Comparison of ENCODE assay signal across 8 cellular contexts in genomic region chr22:28034760-28035401, GRCh38.
A peak's percentile ranks its signal among the peaks of the same experiment; 100 is the strongest.
DNase-seq lines count a peak whose midpoint lies in the region; ATAC-seq, FAIRE-seq and TF ChIP-seq lines count a peak whose summit lies in the region.

No MANE protein-coding gene starts in this region.

- intact Hi-C loops in kidney (cut with DNase I) = no loop called here
- intact Hi-C loops in thyroid gland (cut with DNase I) = no loop called here

- DNase-seq in BE2C = peak; percentile 99
- peak; percentile 25 for DNase-seq in NCI-H146 treated with DMSO at 0.1 percent for 48 hours (lab: John Stamatoyannopoulos, UW; ENCODE audit: unreplicated experiment)
- DNase-seq in anterior cingulate cortex (lab: John Stamatoyannopoulos, UW) = peak in 50 of 58 donors; percentile 10 to 91 (median 63)
- DNase-seq in kidney = peak; percentile 85
- peak; percentile 73 to 78 for DNase-seq in thyroid gland
- DNase-seq in stimulated activated naive CD8-positive, alpha-beta T cell treated with anti-CD3 and anti-CD28 coated beads, Interleukin-15, amount 100 ng/mL, for 72 hours = no peak
- DNase-seq in RPMI8226 = no peak

- no peak for FAIRE-seq in kidney (lab: Jason Lieb, UNC)

- H3K4me3 Mint-ChIP-seq in stimulated activated naive CD8-positive, alpha-beta T cell treated with anti-CD3 and anti-CD28 coated beads, Interleukin-15, amount 100 ng/mL, for 72 hours = peak overlapping the region in 1 of 2 donors; percentile 27

- peak overlapping the region; percentile 47 for H3K4me3 ChIP-seq in BE2C (ENCODE audit: low read depth, low read length)
- no peak overlapping the region for H3K4me3 ChIP-seq in kidney (ENCODE audit: low read length in 2 of 2)
- H3K4me3 ChIP-seq in thyroid gland (replicated peaks in 1 of 3) = no peak overlapping the region

- H3K27me3 ChIP-seq in BE2C = no peaks in the 10 kb centered on the region
- no peaks in the 10 kb centered on the region for H3K27me3 ChIP-seq in thyroid gland

- no peak overlapping the region for H3K9ac ChIP-seq in kidney (ENCODE audit: low read length in 2 of 2)

- H3K27ac ChIP-seq in kidney (ENCODE audit: low read depth in 2 of 2, low read length in 2 of 2) (peak overlapping the region; percentile 47 to 76), thyroid gland (peak overlapping the region; percentile 2 to 69 (median 50))

- no peak for TF ChIP-seq POLR2A in thyroid gland (IDR thresholded peaks at IDR 0.05)

- no peak for ATAC-seq in stimulated activated naive CD8-positive, alpha-beta T cell treated with anti-CD3 and anti-CD28 coated beads, Interleukin-15, amount 100 ng/mL, for 72 hours
- no peak for ATAC-seq in GM18511 (IDR thresholded peaks at IDR 0.05; ENCODE audit: unreplicated experiment)

- no peaks in the 10 kb centered on the region for H3K36me3 ChIP-seq in BE2C
- no peaks in the 10 kb centered on the region for H3K36me3 ChIP-seq in kidney (ENCODE audit: control insufficient read depth in 1 of 2, insufficient read depth in 2 of 2, low read length in 2 of 2)
- H3K36me3 ChIP-seq in thyroid gland = no peaks in the 10 kb centered on the region

- TF ChIP-seq CTCF in BE2C (IDR thresholded peaks at IDR 0.05; ENCODE audit: low read depth, low read length) = no peak
- TF ChIP-seq CTCF in kidney (IDR thresholded peaks at IDR 0.05; ENCODE audit: borderline replicate concordance, extremely low read depth, insufficient read depth) = no peak
- TF ChIP-seq CTCF in thyroid gland (IDR thresholded peaks at IDR 0.05) = no peak

- no peaks in the 10 kb centered on the region for H3K9me3 ChIP-seq in BE2C
- no peaks in the 10 kb centered on the region for H3K9me3 ChIP-seq in kidney (ENCODE audit: control insufficient read depth in 1 of 2, low read length in 2 of 2)
- H3K9me3 ChIP-seq in thyroid gland = no peaks in the 10 kb centered on the region

- peak overlapping the region in 1 of 2 donors; percentile 64 for H3K27ac Mint-ChIP-seq in stimulated activated naive CD8-positive, alpha-beta T cell treated with anti-CD3 and anti-CD28 coated beads, Interleukin-15, amount 100 ng/mL, for 72 hours

- H3K4me1 Mint-ChIP-seq in stimulated activated naive CD8-positive, alpha-beta T cell treated with anti-CD3 and anti-CD28 coated beads, Interleukin-15, amount 100 ng/mL, for 72 hours = peaks cover 16% of the 10 kb centered on the region

- H3K27me3 Mint-ChIP-seq in stimulated activated naive CD8-positive, alpha-beta T cell treated with anti-CD3 and anti-CD28 coated beads, Interleukin-15, amount 100 ng/mL, for 72 hours = peaks cover 21% of the 10 kb centered on the region

- WGBS in thyroid gland, 2 donors = 21 to 22% methylated on average over 7 of the region's 7 CpGs

- H3K4me1 ChIP-seq in BE2C = peaks cover 45% of the 10 kb centered on the region
- peaks cover 25 to 28% of the 10 kb centered on the region in 2 donors for H3K4me1 ChIP-seq in kidney (ENCODE audit: control insufficient read depth in 1 of 2, insufficient read depth in 1 of 2, low read depth in 1 of 2, low read length in 2 of 2)
- peaks cover 18 to 30% of the 10 kb centered on the region in 2 donors for H3K4me1 ChIP-seq in thyroid gland

- H3K9me3 Mint-ChIP-seq in stimulated activated naive CD8-positive, alpha-beta T cell treated with anti-CD3 and anti-CD28 coated beads, Interleukin-15, amount 100 ng/mL, for 72 hours = peaks cover 0 to 6% of the 10 kb centered on the region in 2 donors

Comparison
In these comparisons a context has a peak if more than half of its experiments do, and no peak if none do; other contexts are left out.
1. DNase-seq: peak in BE2C (single experiment), NCI-H146 treated with DMSO at 0.1 percent for 48 hours (single experiment), anterior cingulate cortex (50 of 58), kidney (single experiment) and thyroid gland (2 of 2); none in stimulated activated naive CD8-positive, alpha-beta T cell treated with anti-CD3 and anti-CD28 coated beads, Interleukin-15, amount 100 ng/mL, for 72 hours (0 of 2) and RPMI8226 (single experiment).